23 cellular contexts compared by ENCODE assay signal in the genomic region with DNA sequence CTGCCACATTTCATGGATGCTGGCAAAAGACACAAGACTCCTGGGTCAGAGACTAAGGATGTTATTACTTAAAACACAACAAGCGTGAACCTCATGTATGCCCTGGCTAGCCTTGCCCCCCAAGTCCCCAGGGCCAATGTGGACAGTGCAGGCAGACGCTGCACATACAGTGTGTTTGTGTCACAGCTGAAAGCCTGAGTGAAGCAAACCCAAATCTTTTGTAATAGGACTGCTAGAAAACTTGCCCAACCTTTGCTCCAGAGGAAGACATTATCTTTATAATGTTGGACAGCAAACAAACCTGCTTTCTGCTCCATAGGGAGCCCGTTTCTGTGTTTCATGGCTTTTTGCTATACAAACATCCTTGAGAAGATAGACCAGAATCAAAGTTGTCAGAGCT.
A peak's percentile ranks its signal among the peaks of the same experiment; 100 is the strongest.
DNase-seq lines count a peak whose midpoint lies in the region; ATAC-seq, FAIRE-seq and TF ChIP-seq lines count a peak whose summit lies in the region.
"Had no signal": no experiment of that assay in that cellular context is flagged by ENCODE, and none has a peak within 500 bp of the region (broad histone marks: within the 10 kb centered on the region; RNA-seq: fewer than 3 reads in every experiment).

No MANE protein-coding gene starts in this region.

- H3K27me3 ChIP-seq in liver (ENCODE audit: control insufficient read depth in 4 of 4, insufficient read depth in 4 of 4, low read length in 3 of 4) = no peaks in the 10 kb centered on the region
- H3K27me3 ChIP-seq in HepG2 (ENCODE audit: control insufficient read depth in 1 of 2, insufficient read depth in 2 of 2, low read length in 2 of 2) = no peaks in the 10 kb centered on the region
- H3K27me3 ChIP-seq in hepatocyte = no peaks in the 10 kb centered on the region
- no peaks in the 10 kb centered on the region for H3K27me3 ChIP-seq in neural progenitor cell
- H3K27me3 ChIP-seq: BLaER1 had no signal

- TF ChIP-seq RAD21 in liver (IDR thresholded peaks at IDR 0.05) = peak in 1 of 2 donors; percentile 23
- no peak for TF ChIP-seq RAD21 in HepG2 (CRISPR knock-in tag; IDR thresholded peaks at IDR 0.05)

- H3K4me3 ChIP-seq in liver (ENCODE audit: low read depth in 1 of 3, low read length in 3 of 3) (no peak overlapping the region), HepG2 (replicated peaks in 1 of 3; ENCODE audit: insufficient read depth in 1 of 3, low read depth in 2 of 3, low read length in 3 of 3) (no peak overlapping the region), hepatocyte (no peak overlapping the region), neural progenitor cell (no peak overlapping the region)
- H3K4me3 ChIP-seq: BLaER1, GM12878, GM23248 had no signal

- 78% methylated on average over 3 of the region's 3 CpGs for WGBS in liver
- WGBS in HepG2 (ENCODE audit: low lambda C conversion rate) = 6% methylated on average over 2 of the region's 3 CpGs
- WGBS in hepatocyte (ENCODE audit: low lambda C conversion rate, missing lambda C conversion rate) = 60% methylated on average over 3 of the region's 3 CpGs

- TF ChIP-seq POLR2A in HepG2 (IDR thresholded peaks at IDR 0.05; ENCODE audit: insufficient read depth in 1 of 2, low read depth in 2 of 2, low read length in 2 of 2) = no peak

- H3K4me3 Mint-ChIP-seq in neural progenitor cell = peak overlapping the region; percentile 43
- H3K4me3 Mint-ChIP-seq: B cell; CD4-positive, CD25-positive, alpha-beta regulatory T cell; CD8-positive, alpha-beta T cell had no signal

- TF ChIP-seq CTCF in liver (IDR thresholded peaks at IDR 0.05; ENCODE audit: low read depth, low read length, missing input control) = no peak
- TF ChIP-seq CTCF in HepG2 (CRISPR knock-in tag; IDR thresholded peaks at IDR 0.05) = no peak
- TF ChIP-seq CTCF in hepatocyte (IDR thresholded peaks at IDR 0.05; ENCODE audit: poor library complexity) = no peak
- TF ChIP-seq CTCF in neural progenitor cell (IDR thresholded peaks at IDR 0.05) = no peak

- H2AFZ ChIP-seq in HepG2 (ENCODE audit: low read length) (no peak overlapping the region), hepatocyte (no peak overlapping the region), neural progenitor cell (replicated peaks) (no peak overlapping the region)
- H2AFZ ChIP-seq: GM23248 had no signal

- DNase-seq in HepG2 (ENCODE audit: low spot score) (no peak), hepatocyte (ENCODE audit: low spot score) (peak; percentile 14), neural progenitor cell (ENCODE audit: low spot score) (no peak), DMS153 (lab: John Stamatoyannopoulos, UW) (no peak), ecto neural progenitor cell (ENCODE audit: low spot score) (no peak), mesenteric fat pad (ENCODE audit: low spot score) (no peak)
- DNase-seq: Caco-2; CD4-positive, CD25-positive, alpha-beta regulatory T cell; CD8-positive, alpha-beta T cell; EL; GDM1; GM23248; H7; HCEC 1CT had no signal

- H3K4me2 ChIP-seq in HepG2 (ENCODE audit: low read depth, low read length) = no peak overlapping the region
- H3K4me2 ChIP-seq in hepatocyte = no peak overlapping the region
- H3K4me2 ChIP-seq in neural progenitor cell = no peak overlapping the region
- H3K4me2 ChIP-seq: BLaER1 had no signal

- no peak for ATAC-seq in HepG2
- ATAC-seq: CD8-positive, alpha-beta T cell; GM12878 had no signal

- no TSS peak for BruUV-seq in HepG2 (replicated peaks; lab: Mats Ljungman, UMichigan)

- H3K79me2 ChIP-seq in HepG2 (ENCODE audit: insufficient read depth, low read length) (no peaks in the 10 kb centered on the region), hepatocyte (no peaks in the 10 kb centered on the region), neural progenitor cell (ENCODE audit: low read depth) (no peaks in the 10 kb centered on the region)

- no peaks in the 10 kb centered on the region for H3K36me3 ChIP-seq in liver (ENCODE audit: control insufficient read depth in 4 of 4, insufficient read depth in 3 of 4, low read depth in 1 of 4, low read length in 3 of 4)
- H3K36me3 ChIP-seq in HepG2 (replicated peaks in 1 of 2; ENCODE audit: control insufficient read depth in 1 of 2, insufficient read depth in 2 of 2, low read length in 2 of 2) = no peaks in the 10 kb centered on the region
- no peaks in the 10 kb centered on the region for H3K36me3 ChIP-seq in hepatocyte (replicated peaks; ENCODE audit: insufficient read depth, low read depth)
- no peaks in the 10 kb centered on the region for H3K36me3 ChIP-seq in neural progenitor cell
- H3K36me3 ChIP-seq: BLaER1 had no signal

- peaks cover 18% of the 10 kb centered on the region for H3K4me1 Mint-ChIP-seq in neural progenitor cell
- H3K4me1 Mint-ChIP-seq: B cell; CD4-positive, CD25-positive, alpha-beta regulatory T cell had no signal

- H4K20me1 ChIP-seq in HepG2 (ENCODE audit: insufficient read depth, low read length) (no peaks in the 10 kb centered on the region), hepatocyte (ENCODE audit: insufficient read depth, poor library complexity, severe bottlenecking) (no peaks in the 10 kb centered on the region), neural progenitor cell (ENCODE audit: low read depth) (no peaks in the 10 kb centered on the region)
- H4K20me1 ChIP-seq: BLaER1 had no signal

- intact Hi-C loops in HepG2 (cut with micrococcal nuclease; ENCODE audit: unreplicated experiment) = no loop called here

- POLR2A ChIA-PET in HepG2 (lab: Yijun Ruan, JAX) = no interaction called here

- no peaks in the 10 kb centered on the region for H3K4me1 ChIP-seq in liver (ENCODE audit: control insufficient read depth in 4 of 4, insufficient read depth in 4 of 4, low read length in 3 of 4)
- H3K4me1 ChIP-seq in HepG2 (ENCODE audit: insufficient read depth, low read length) = no peaks in the 10 kb centered on the region
- peaks cover 7% of the 10 kb centered on the region for H3K4me1 ChIP-seq in hepatocyte (ENCODE audit: insufficient read depth)
- peaks cover 3% of the 10 kb centered on the region for H3K4me1 ChIP-seq in neural progenitor cell
- H3K4me1 ChIP-seq: Caco-2 had no signal

- H3K9me3 ChIP-seq in liver (ENCODE audit: control insufficient read depth in 4 of 4, low read length in 3 of 4) (no peaks in the 10 kb centered on the region), HepG2 (ENCODE audit: low read length) (no peaks in the 10 kb centered on the region), hepatocyte (ENCODE audit: low read depth) (no peaks in the 10 kb centered on the region), neural progenitor cell (ENCODE audit: low read depth) (no peaks in the 10 kb centered on the region)
- H3K9me3 ChIP-seq: Caco-2 had no signal

- CTCF ChIA-PET in HepG2 (lab: Yijun Ruan, JAX; ENCODE audit: low intra/inter-chr PET ratio, low total read pairs) = no interaction called here

- H3K9ac ChIP-seq in liver (ENCODE audit: low read depth in 1 of 2, low read length in 2 of 2) = no peak overlapping the region
- H3K9ac ChIP-seq in HepG2 (ENCODE audit: insufficient read depth, low read depth, low read length) = no peak overlapping the region
- H3K9ac ChIP-seq in neural progenitor cell = no peak overlapping the region
- H3K9ac ChIP-seq: BLaER1, GM23248 had no signal

- no peak for FAIRE-seq in HepG2 (lab: Jason Lieb, UNC)
- FAIRE-seq: A204.1, GM12878, GM19239, H1 had no signal

- no peaks in the 10 kb centered on the region for H3F3A ChIP-seq in neural progenitor cell (ENCODE audit: low read depth)

- peaks cover 3% of the 10 kb centered on the region for H3K9me3 Mint-ChIP-seq in neural progenitor cell
- H3K9me3 Mint-ChIP-seq: CD8-positive, alpha-beta T cell had no signal

- H3K27ac Mint-ChIP-seq in neural progenitor cell = peak overlapping the region; percentile 74
- H3K27ac Mint-ChIP-seq: B cell; CD4-positive, CD25-positive, alpha-beta regulatory T cell; CD8-positive, alpha-beta T cell had no signal

- no peaks in the 10 kb centered on the region for H3K36me3 Mint-ChIP-seq in neural progenitor cell
- H3K36me3 Mint-ChIP-seq: CD4-positive, CD25-positive, alpha-beta regulatory T cell; CD8-positive, alpha-beta T cell had no signal

- H3K9me2 ChIP-seq in hepatocyte (replicated peaks; ENCODE audit: insufficient read depth) = no peaks in the 10 kb centered on the region

- no peak overlapping the region for H3K27ac ChIP-seq in liver (ENCODE audit: low read depth in 1 of 2, low read length in 2 of 2)
- no peak overlapping the region for H3K27ac ChIP-seq in HepG2 (ENCODE audit: extremely low read length, insufficient read depth, low read length)
- no peak overlapping the region for H3K27ac ChIP-seq in hepatocyte
- H3K27ac ChIP-seq in neural progenitor cell = no peak overlapping the region
- H3K27ac ChIP-seq: 22Rv1, BLaER1, C4-2B, GM23248 had no signal

- H3K27me3 Mint-ChIP-seq in neural progenitor cell (ENCODE audit: insufficient read depth, low read depth) = peaks cover 5% of the 10 kb centered on the region
- H3K27me3 Mint-ChIP-seq: CD4-positive, CD25-positive, alpha-beta regulatory T cell had no signal

- TF ChIP-seq EP300 in HepG2 (IDR thresholded peaks at IDR 0.05; ENCODE audit: low read depth in 2 of 2, low read length in 2 of 2) (no peak), HepG2 (CRISPR knock-in tag; IDR thresholded peaks at IDR 0.05; ENCODE audit: borderline replicate concordance) (no peak)

- in situ Hi-C loops in HepG2 (cut with HindIII; ENCODE audit: extremely low pct_ligation_motif_present, low pct_unique_long_range_greater_than_20kb) = no loop called here

TF ChIP-seq in liver, 16 proteins besides CTCF, POLR2A, EP300 and RAD21:
- TF ChIP-seq, protein P1, sequence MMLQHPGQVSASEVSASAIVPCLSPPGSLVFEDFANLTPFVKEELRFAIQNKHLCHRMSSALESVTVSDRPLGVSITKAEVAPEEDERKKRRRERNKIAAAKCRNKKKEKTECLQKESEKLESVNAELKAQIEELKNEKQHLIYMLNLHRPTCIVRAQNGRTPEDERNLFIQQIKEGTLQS (IDR thresholded peaks at IDR 0.05) = no peak
- TF ChIP-seq TAF1 (conservative IDR thresholded peaks at IDR 0.05) (no peak), SP1 (IDR thresholded peaks at IDR 0.05) (peak; percentile 32), HNF4A (conservative IDR thresholded peaks at IDR 0.05) (peak in 1 of 2 donors; percentile 20), GABPA (IDR thresholded peaks at IDR 0.05 in 1 of 2, conservative IDR thresholded peaks at IDR 0.05 in 1 of 2) (no peak)

TF ChIP-seq in HepG2, 621 proteins besides CTCF, POLR2A, EP300 and RAD21 (continues in another document):
- TF ChIP-seq ATRX (CRISPR knock-in tag; IDR thresholded peaks at IDR 0.05; ENCODE audit: borderline replicate concordance) (no peak), SNAPC5 (CRISPR knock-in tag; IDR thresholded peaks at IDR 0.05; ENCODE audit: borderline replicate concordance) (no peak), ZNF160 (CRISPR knock-in tag; IDR thresholded peaks at IDR 0.05) (no peak), TBX2 (CRISPR knock-in tag; IDR thresholded peaks at IDR 0.05; ENCODE audit: borderline replicate concordance) (no peak), JUNB (CRISPR knock-in tag; IDR thresholded peaks at IDR 0.05; ENCODE audit: borderline replicate concordance) (no peak)
